1 cellular context compared by ENCODE assay signal in genomic region chrX:13759152-13759718, GRCh38.
TF ChIP-seq lines count a peak whose summit lies in the region.

No MANE protein-coding gene starts in this region.

TF ChIP-seq in H1, 55 proteins besides CTCF, POLR2A, EP300 and RAD21:
- TF ChIP-seq SRF (IDR thresholded peaks at IDR 0.05; ENCODE audit: low read depth, low read length) (no peak), CEBPB (IDR thresholded peaks at IDR 0.05; ENCODE audit: low read depth, low read length) (peak; percentile 76; the same call in 1 of the 2 replicates)
